In genomic region chr19:49453013-49453756, GRCh38 we compare ENCODE assay signal across 1 cellular context.
TF ChIP-seq lines count a peak whose summit lies in the region.

Gene ALDH16A1 (plus strand): TSS chr19:49453225. CDS start chr19:49453332, 107 bp downstream.

TF ChIP-seq in GM23338, 12 proteins besides CTCF, POLR2A, EP300 and RAD21 (continued from another document):
- TF ChIP-seq ZNF462 (CRISPR knock-in tag; IDR thresholded peaks at IDR 0.05) (no peak), CREB1 (CRISPR knock-in tag; IDR thresholded peaks at IDR 0.05; ENCODE audit: low read depth) (peak; percentile 34), JUNB (IDR thresholded peaks at IDR 0.05; ENCODE audit: unreplicated experiment) (no peak)
TF ChIP-seq in GM23338: peak in this region for 3.
